20 cellular contexts compared by ENCODE assay signal in genomic region chr14:84029246-84029645, GRCh38.
"Had no signal": no experiment of that assay in that cellular context is flagged by ENCODE, and none has a peak within 500 bp of the region (broad histone marks: within the 10 kb centered on the region; RNA-seq: fewer than 3 reads in every experiment).

No MANE protein-coding gene starts in this region.

- FAIRE-seq: HepG2 had no signal

- H3K27ac ChIP-seq: RWPE1 had no signal

- DNase-seq: IMR-90, Karpas-422, KG1, NCI-H1092 treated with DMSO at 0.1 percent for 48 hours, NCI-H1436, NCI-H187, NCI-H2029, NCI-H2081 treated with DMSO at 0.1 percent for 48 hours, NCI-H2171, NCI-H446, NCI-H510A, NCI-H524 treated with DMSO at 0.1 percent for 48 hours, NCI-H69, PC-3, SHP77, T-helper 1 cell had no signal

- ATAC-seq: HepG2, Panc1, PC-3, SK-N-SH treated with all-trans-retinoic acid at 6 μM for 48 hours had no signal
